20 cellular contexts compared by ENCODE assay signal in the genomic region with DNA sequence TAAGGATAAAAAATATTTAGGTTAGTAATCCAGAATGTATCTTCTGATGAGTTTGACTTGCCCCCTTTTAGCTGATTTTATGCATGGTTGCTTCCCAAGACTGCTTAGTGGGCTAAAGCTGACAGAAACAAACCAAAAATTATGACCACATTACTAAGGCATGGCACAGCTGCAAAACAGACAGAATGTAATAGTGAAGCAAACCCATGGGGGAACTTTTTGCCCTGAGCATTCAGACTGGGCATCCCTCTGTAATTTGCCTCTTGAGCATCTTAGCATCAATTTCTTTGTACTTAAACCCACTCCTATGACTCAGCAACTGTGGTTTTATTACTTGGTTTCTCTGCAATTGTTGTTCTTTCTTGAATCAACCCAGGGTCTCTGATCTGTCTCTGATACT.
"Had no signal": no experiment of that assay in that cellular context is flagged by ENCODE, and none has a peak within 500 bp of the region (broad histone marks: within the 10 kb centered on the region; RNA-seq: fewer than 3 reads in every experiment).

No MANE protein-coding gene starts in this region.

- H3K9me3 ChIP-seq: esophagus squamous epithelium, neutrophil, testis, upper lobe of right lung, vagina had no signal

- H3K4me1 Mint-ChIP-seq: immature natural killer cell; naive thymus-derived CD4-positive, alpha-beta T cell; stimulated activated naive B cell treated with anti-CD40 and anti-IgM and Interleukin-4, amounts not matched to agents 10 μg/mL and 1 μg/mL and 100 μg/mL, for 72 hours; stimulated activated naive CD8-positive, alpha-beta T cell treated with anti-CD3 and anti-CD28 coated beads, Interleukin-15, amount 100 ng/mL, for 72 hours had no signal

- DNase-seq: esophagus squamous epithelium; foreskin fibroblast; glutamatergic neuron; immature natural killer cell; mammary epithelial cell; naive thymus-derived CD4-positive, alpha-beta T cell; psoas muscle; spleen; stimulated activated CD4-positive, alpha-beta T cell treated with anti-CD3 and anti-CD28 coated beads, Interleukin-15, amount 100 ng/mL, for 24 hours; stimulated activated CD4-positive, alpha-beta T cell treated with anti-CD3 and anti-CD28 coated beads, Interleukin-1b, Interleukin-23, amount 100 ng/mL, for 48 hours; stimulated activated CD4-positive, alpha-beta T cell treated with anti-CD3 and anti-CD28 coated beads, Interleukin-4, amount 100 ng/mL, for 24 hours; stimulated activated naive B cell treated with anti-CD40 and anti-IgM and Interleukin-4, amounts not matched to agents 10 μg/mL and 1 μg/mL and 100 μg/mL, for 72 hours; stimulated activated naive CD8-positive, alpha-beta T cell treated with anti-CD3 and anti-CD28 coated beads, Interleukin-15, amount 100 ng/mL, for 72 hours; testis; upper lobe of right lung had no signal

- H3K27ac Mint-ChIP-seq: dendritic cell treated with granulocyte-macrophage colony-stimulating factor and Interleukin-4, amounts not matched to agents 40 ng/mL and 50 ng/mL, for 4 days; immature natural killer cell; naive thymus-derived CD4-positive, alpha-beta T cell; stimulated activated naive B cell treated with anti-CD40 and anti-IgM and Interleukin-4, amounts not matched to agents 10 μg/mL and 1 μg/mL and 100 μg/mL, for 72 hours; stimulated activated naive CD8-positive, alpha-beta T cell treated with anti-CD3 and anti-CD28 coated beads, Interleukin-15, amount 100 ng/mL, for 72 hours had no signal

- H3K36me3 Mint-ChIP-seq: immature natural killer cell; naive thymus-derived CD4-positive, alpha-beta T cell; stimulated activated naive B cell treated with anti-CD40 and anti-IgM and Interleukin-4, amounts not matched to agents 10 μg/mL and 1 μg/mL and 100 μg/mL, for 72 hours had no signal

- H3K36me3 ChIP-seq: esophagus squamous epithelium, gastroesophageal sphincter, neutrophil, spleen, tibial nerve, upper lobe of right lung, vagina had no signal

- H3K4me3 ChIP-seq: esophagus squamous epithelium, gastroesophageal sphincter, psoas muscle, spleen, testis, tibial nerve, upper lobe of right lung, vagina had no signal

- H3K4me1 ChIP-seq: esophagus squamous epithelium, gastroesophageal sphincter, psoas muscle, spleen, testis, tibial nerve, upper lobe of right lung, vagina had no signal

- H3K4me3 Mint-ChIP-seq: dendritic cell treated with granulocyte-macrophage colony-stimulating factor and Interleukin-4, amounts not matched to agents 40 ng/mL and 50 ng/mL, for 4 days; immature natural killer cell; naive thymus-derived CD4-positive, alpha-beta T cell; stimulated activated naive B cell treated with anti-CD40 and anti-IgM and Interleukin-4, amounts not matched to agents 10 μg/mL and 1 μg/mL and 100 μg/mL, for 72 hours; stimulated activated naive CD8-positive, alpha-beta T cell treated with anti-CD3 and anti-CD28 coated beads, Interleukin-15, amount 100 ng/mL, for 72 hours had no signal

- H3K27ac ChIP-seq: esophagus squamous epithelium, gastroesophageal sphincter, neutrophil, psoas muscle, spleen, testis, tibial nerve, upper lobe of right lung, vagina had no signal

- H3K27me3 ChIP-seq: esophagus squamous epithelium, gastroesophageal sphincter, neutrophil, spleen, testis, tibial nerve, upper lobe of right lung, vagina had no signal

- H3K27me3 Mint-ChIP-seq: dendritic cell treated with granulocyte-macrophage colony-stimulating factor and Interleukin-4, amounts not matched to agents 40 ng/mL and 50 ng/mL, for 4 days; stimulated activated naive B cell treated with anti-CD40 and anti-IgM and Interleukin-4, amounts not matched to agents 10 μg/mL and 1 μg/mL and 100 μg/mL, for 72 hours; stimulated activated naive CD8-positive, alpha-beta T cell treated with anti-CD3 and anti-CD28 coated beads, Interleukin-15, amount 100 ng/mL, for 72 hours had no signal
